8 cellular contexts compared by ENCODE assay signal in genomic region chr9:130243015-130243881, GRCh38. TPM values are rescaled to one million over a fixed set of nuclear protein-coding genes. Genes with fewer than 3 reads are reported as not detected.
DNase-seq lines count a peak whose midpoint lies in the region; ATAC-seq and TF ChIP-seq lines count a peak whose summit lies in the region.

No MANE protein-coding gene starts in this region.

- H3K9me3 Mint-ChIP-seq in osteocyte (ENCODE audit: unreplicated experiment) = no peaks in the 10 kb centered on the region

- peak; percentile 89 for TF ChIP-seq CTCF in GM06990 (IDR thresholded peaks at IDR 0.05; ENCODE audit: insufficient read depth, low read length, poor library complexity, severe bottlenecking)
- peak; percentile 92 for TF ChIP-seq CTCF in osteocyte (IDR thresholded peaks at IDR 0.05)
- peak; percentile 80 to 99 (median 96) for TF ChIP-seq CTCF in testis (IDR thresholded peaks at IDR 0.05)

- H3K27ac ChIP-seq in testis = no peak overlapping the region

- no peak for ATAC-seq in GM18520 (IDR thresholded peaks at IDR 0.05; ENCODE audit: unreplicated experiment)

- TF ChIP-seq POLR2A in testis (IDR thresholded peaks at IDR 0.05) = no peak

- H3K4me3 ChIP-seq in GM06990 (replicated peaks; ENCODE audit: low read depth, low read length) = no peak overlapping the region
- H3K4me3 ChIP-seq in testis = peak overlapping the region in 1 of 2 donors; percentile 38

- no peak overlapping the region for H3K27ac Mint-ChIP-seq in osteocyte (ENCODE audit: unreplicated experiment)

- H3K27me3 ChIP-seq in GM06990 (replicated peaks; ENCODE audit: control insufficient read depth, insufficient read depth, low read length) (no peaks in the 10 kb centered on the region), testis (no peaks in the 10 kb centered on the region)

- no peaks in the 10 kb centered on the region for H3K9me3 ChIP-seq in testis

- 15 to 20% methylated on average over 28 to 34 of the region's 35 CpGs for WGBS in testis, 2 donors

- peak overlapping the region; percentile 50 for H3K4me3 Mint-ChIP-seq in osteocyte (ENCODE audit: unreplicated experiment)

- H3K36me3 Mint-ChIP-seq in osteocyte (ENCODE audit: unreplicated experiment) = no peaks in the 10 kb centered on the region

- no peaks in the 10 kb centered on the region for H3K36me3 ChIP-seq in GM06990 (ENCODE audit: control insufficient read depth, insufficient read depth, low read length)
- H3K36me3 ChIP-seq in testis (ENCODE audit: low read depth, missing control alignments) = no peaks in the 10 kb centered on the region

- H3K4me1 Mint-ChIP-seq in osteocyte (ENCODE audit: unreplicated experiment) = peaks cover 13% of the 10 kb centered on the region

- H3K4me1 ChIP-seq in testis = no peaks in the 10 kb centered on the region

- intact Hi-C loops in testis (cut with DNase I; ENCODE audit: low total_unique reads) = no loop called here

- H3K27me3 Mint-ChIP-seq in osteocyte (ENCODE audit: unreplicated experiment) = peaks cover 4% of the 10 kb centered on the region

- DNase-seq in GM06990 (ENCODE audit: extremely low read depth, insufficient read length) (peak; percentile 64), HuH-7.5 (ENCODE audit: low spot score) (peak; percentile 83), SHP77 (lab: John Stamatoyannopoulos, UW) (peak; percentile 49 to 71), globus pallidus (ENCODE audit: low spot score) (peak; percentile 40), osteocyte (ENCODE audit: extremely low spot score, unreplicated experiment) (peak; percentile 90), testis (peak; percentile 87)
- peak; percentile 71 for DNase-seq in activated T-helper 9 cell treated with anti-CD3 and anti-CD28 coated beads, Interleukin-2, amount 50 U/mL, for 16 hours (ENCODE audit: low read depth)

RNA-seq across cellular contexts. Expression of gene HMCN2, which starts 22.3 kb away (rescaled TPM):
- 0.05 TPM in 2 replicates for total RNA-seq in osteocyte
- total RNA-seq in testis = 10 to 100 TPM; 10.2 to 15.5 TPM
- polyA plus RNA-seq in testis (ENCODE audit: insufficient read depth, low read depth, low replicate concordance) = 17.7 TPM

Comparison
In these comparisons a context has a peak if more than half of its experiments do, and no peak if none do; other contexts are left out.
1. DNase-seq: peak in every context shown above with its lines; median percentile 90 in osteocyte; 87 in testis; 83 in HuH-7.5; 71 in activated T-helper 9 cell treated with anti-CD3 and anti-CD28 coated beads, Interleukin-2, amount 50 U/mL, for 16 hours; 64 in GM06990; 60 in SHP77; 40 in globus pallidus.
2. RNA of gene HMCN2, which starts 22.3 kb away (total RNA-seq): 10.2 to 15.5 TPM in testis; 0.05 TPM in osteocyte; every median in the first group is over 10 times any median in the second.
3. Peak in every context shown above with its lines, with median percentiles within 50 percentile points of each other: CTCF ChIP-seq.